Comparison of ENCODE assay signal across 1 cellular context in genomic region chr2:235572592-235572991, GRCh38.
TF ChIP-seq lines count a peak whose summit lies in the region.

No MANE protein-coding gene starts in this region.

TF ChIP-seq in H1, 55 proteins besides CTCF, POLR2A, EP300 and RAD21:
- TF ChIP-seq PHF8 (conservative IDR thresholded peaks at IDR 0.05; ENCODE audit: low read depth, low read length) (no peak), CBX8 (IDR thresholded peaks at IDR 0.05; ENCODE audit: borderline replicate concordance, low read depth, low read length) (no peak), MAX (IDR thresholded peaks at IDR 0.05) (no peak), CREB1 (IDR thresholded peaks at IDR 0.05) (no peak), ASH2L (IDR thresholded peaks at IDR 0.05; ENCODE audit: low read length) (no peak), FOSL1 (IDR thresholded peaks at IDR 0.05; ENCODE audit: insufficient read depth, low read depth, low read length) (no peak), TBP (IDR thresholded peaks at IDR 0.05; ENCODE audit: low read depth, low read length) (no peak), SAP30 (IDR thresholded peaks at IDR 0.05; ENCODE audit: insufficient read depth, insufficient replicate concordance, low read length) (no peak), CEBPB (IDR thresholded peaks at IDR 0.05; ENCODE audit: low read depth, low read length) (no peak)
- TF ChIP-seq, protein P1, sequence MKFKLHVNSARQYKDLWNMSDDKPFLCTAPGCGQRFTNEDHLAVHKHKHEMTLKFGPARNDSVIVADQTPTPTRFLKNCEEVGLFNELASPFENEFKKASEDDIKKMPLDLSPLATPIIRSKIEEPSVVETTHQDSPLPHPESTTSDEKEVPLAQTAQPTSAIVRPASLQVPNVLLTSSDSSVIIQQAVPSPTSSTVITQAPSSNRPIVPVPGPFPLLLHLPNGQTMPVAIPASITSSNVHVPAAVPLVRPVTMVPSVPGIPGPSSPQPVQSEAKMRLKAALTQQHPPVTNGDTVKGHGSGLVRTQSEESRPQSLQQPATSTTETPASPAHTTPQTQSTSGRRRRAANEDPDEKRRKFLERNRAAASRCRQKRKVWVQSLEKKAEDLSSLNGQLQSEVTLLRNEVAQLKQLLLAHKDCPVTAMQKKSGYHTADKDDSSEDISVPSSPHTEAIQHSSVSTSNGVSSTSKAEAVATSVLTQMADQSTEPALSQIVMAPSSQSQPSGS (IDR thresholded peaks at IDR 0.05; ENCODE audit: low read length) = no peak
- TF ChIP-seq, protein P2, sequence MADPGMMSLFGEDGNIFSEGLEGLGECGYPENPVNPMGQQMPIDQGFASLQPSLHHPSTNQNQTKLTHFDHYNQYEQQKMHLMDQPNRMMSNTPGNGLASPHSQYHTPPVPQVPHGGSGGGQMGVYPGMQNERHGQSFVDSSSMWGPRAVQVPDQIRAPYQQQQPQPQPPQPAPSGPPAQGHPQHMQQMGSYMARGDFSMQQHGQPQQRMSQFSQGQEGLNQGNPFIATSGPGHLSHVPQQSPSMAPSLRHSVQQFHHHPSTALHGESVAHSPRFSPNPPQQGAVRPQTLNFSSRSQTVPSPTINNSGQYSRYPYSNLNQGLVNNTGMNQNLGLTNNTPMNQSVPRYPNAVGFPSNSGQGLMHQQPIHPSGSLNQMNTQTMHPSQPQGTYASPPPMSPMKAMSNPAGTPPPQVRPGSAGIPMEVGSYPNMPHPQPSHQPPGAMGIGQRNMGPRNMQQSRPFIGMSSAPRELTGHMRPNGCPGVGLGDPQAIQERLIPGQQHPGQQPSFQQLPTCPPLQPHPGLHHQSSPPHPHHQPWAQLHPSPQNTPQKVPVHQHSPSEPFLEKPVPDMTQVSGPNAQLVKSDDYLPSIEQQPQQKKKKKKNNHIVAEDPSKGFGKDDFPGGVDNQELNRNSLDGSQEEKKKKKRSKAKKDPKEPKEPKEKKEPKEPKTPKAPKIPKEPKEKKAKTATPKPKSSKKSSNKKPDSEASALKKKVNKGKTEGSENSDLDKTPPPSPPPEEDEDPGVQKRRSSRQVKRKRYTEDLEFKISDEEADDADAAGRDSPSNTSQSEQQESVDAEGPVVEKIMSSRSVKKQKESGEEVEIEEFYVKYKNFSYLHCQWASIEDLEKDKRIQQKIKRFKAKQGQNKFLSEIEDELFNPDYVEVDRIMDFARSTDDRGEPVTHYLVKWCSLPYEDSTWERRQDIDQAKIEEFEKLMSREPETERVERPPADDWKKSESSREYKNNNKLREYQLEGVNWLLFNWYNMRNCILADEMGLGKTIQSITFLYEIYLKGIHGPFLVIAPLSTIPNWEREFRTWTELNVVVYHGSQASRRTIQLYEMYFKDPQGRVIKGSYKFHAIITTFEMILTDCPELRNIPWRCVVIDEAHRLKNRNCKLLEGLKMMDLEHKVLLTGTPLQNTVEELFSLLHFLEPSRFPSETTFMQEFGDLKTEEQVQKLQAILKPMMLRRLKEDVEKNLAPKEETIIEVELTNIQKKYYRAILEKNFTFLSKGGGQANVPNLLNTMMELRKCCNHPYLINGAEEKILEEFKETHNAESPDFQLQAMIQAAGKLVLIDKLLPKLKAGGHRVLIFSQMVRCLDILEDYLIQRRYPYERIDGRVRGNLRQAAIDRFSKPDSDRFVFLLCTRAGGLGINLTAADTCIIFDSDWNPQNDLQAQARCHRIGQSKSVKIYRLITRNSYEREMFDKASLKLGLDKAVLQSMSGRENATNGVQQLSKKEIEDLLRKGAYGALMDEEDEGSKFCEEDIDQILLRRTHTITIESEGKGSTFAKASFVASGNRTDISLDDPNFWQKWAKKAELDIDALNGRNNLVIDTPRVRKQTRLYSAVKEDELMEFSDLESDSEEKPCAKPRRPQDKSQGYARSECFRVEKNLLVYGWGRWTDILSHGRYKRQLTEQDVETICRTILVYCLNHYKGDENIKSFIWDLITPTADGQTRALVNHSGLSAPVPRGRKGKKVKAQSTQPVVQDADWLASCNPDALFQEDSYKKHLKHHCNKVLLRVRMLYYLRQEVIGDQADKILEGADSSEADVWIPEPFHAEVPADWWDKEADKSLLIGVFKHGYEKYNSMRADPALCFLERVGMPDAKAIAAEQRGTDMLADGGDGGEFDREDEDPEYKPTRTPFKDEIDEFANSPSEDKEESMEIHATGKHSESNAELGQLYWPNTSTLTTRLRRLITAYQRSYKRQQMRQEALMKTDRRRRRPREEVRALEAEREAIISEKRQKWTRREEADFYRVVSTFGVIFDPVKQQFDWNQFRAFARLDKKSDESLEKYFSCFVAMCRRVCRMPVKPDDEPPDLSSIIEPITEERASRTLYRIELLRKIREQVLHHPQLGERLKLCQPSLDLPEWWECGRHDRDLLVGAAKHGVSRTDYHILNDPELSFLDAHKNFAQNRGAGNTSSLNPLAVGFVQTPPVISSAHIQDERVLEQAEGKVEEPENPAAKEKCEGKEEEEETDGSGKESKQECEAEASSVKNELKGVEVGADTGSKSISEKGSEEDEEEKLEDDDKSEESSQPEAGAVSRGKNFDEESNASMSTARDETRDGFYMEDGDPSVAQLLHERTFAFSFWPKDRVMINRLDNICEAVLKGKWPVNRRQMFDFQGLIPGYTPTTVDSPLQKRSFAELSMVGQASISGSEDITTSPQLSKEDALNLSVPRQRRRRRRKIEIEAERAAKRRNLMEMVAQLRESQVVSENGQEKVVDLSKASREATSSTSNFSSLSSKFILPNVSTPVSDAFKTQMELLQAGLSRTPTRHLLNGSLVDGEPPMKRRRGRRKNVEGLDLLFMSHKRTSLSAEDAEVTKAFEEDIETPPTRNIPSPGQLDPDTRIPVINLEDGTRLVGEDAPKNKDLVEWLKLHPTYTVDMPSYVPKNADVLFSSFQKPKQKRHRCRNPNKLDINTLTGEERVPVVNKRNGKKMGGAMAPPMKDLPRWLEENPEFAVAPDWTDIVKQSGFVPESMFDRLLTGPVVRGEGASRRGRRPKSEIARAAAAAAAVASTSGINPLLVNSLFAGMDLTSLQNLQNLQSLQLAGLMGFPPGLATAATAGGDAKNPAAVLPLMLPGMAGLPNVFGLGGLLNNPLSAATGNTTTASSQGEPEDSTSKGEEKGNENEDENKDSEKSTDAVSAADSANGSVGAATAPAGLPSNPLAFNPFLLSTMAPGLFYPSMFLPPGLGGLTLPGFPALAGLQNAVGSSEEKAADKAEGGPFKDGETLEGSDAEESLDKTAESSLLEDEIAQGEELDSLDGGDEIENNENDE (IDR thresholded peaks at IDR 0.05; ENCODE audit: insufficient replicate concordance, low read length) = no peak
